ENCODE assay signal across 7 cellular contexts in genomic region chr12:31317471-31318397, GRCh38. TPM values are rescaled to one million over a fixed set of nuclear protein-coding genes. Genes with fewer than 3 reads are reported as not detected.
DNase-seq lines count a peak whose midpoint lies in the region; ATAC-seq and TF ChIP-seq lines count a peak whose summit lies in the region.

No MANE protein-coding gene starts in this region.

- no peaks in the 10 kb centered on the region for H3K27me3 Mint-ChIP-seq in mesothelial cell of epicardium (ENCODE audit: low read depth)

- intact Hi-C loops in testis (cut with DNase I; ENCODE audit: low total_unique reads) = no loop called here

- H3K36me3 Mint-ChIP-seq in mesothelial cell of epicardium = peaks cover 4% of the 10 kb centered on the region

- H3K4me1 ChIP-seq in Loucy (ENCODE audit: insufficient read depth, low read length, poor library complexity, severe bottlenecking) (peaks cover 70% of the 10 kb centered on the region), testis (peaks cover 13% of the 10 kb centered on the region)

- no peaks in the 10 kb centered on the region for H3K9me3 Mint-ChIP-seq in mesothelial cell of epicardium

- peak overlapping the region; percentile 55 for H3K4me3 Mint-ChIP-seq in mesothelial cell of epicardium

- H3K79me2 ChIP-seq in Loucy (ENCODE audit: insufficient read depth, low read length) = peaks cover 100% of the 10 kb centered on the region

- peak overlapping the region; percentile 48 for H3K9ac ChIP-seq in Loucy (ENCODE audit: low read depth, low read length, poor library complexity, severe bottlenecking)

- 20 to 24% methylated on average over 8 of the region's 8 CpGs for WGBS in testis, 2 donors

- peak overlapping the region; percentile 82 for H3K4me2 ChIP-seq in Loucy (ENCODE audit: low read depth, low read length, poor library complexity, severe bottlenecking)

- DNase-seq in cardiac fibroblast (ENCODE audit: low read depth in 2 of 2) = peak; percentile 41 to 46
- no peak for DNase-seq in mesothelial cell of epicardium (ENCODE audit: low spot score in 2 of 2, unreplicated experiment in 2 of 2)
- DNase-seq in testis = no peak

- no peak for TF ChIP-seq POLR2A in testis (IDR thresholded peaks at IDR 0.05)

- no peaks in the 10 kb centered on the region for H3F3A ChIP-seq in Loucy (ENCODE audit: low read depth)

- ATAC-seq in GM18502 (IDR thresholded peaks at IDR 0.05; ENCODE audit: poor library complexity, unreplicated experiment) (peak; percentile 43), GM21447 (IDR thresholded peaks at IDR 0.05; ENCODE audit: unreplicated experiment) (no peak), GM18870 (IDR thresholded peaks at IDR 0.05; ENCODE audit: unreplicated experiment) (no peak)

- no peak overlapping the region for H2AFZ ChIP-seq in Loucy (ENCODE audit: low read length)

- H3K27ac Mint-ChIP-seq in mesothelial cell of epicardium = peak overlapping the region; percentile 98

- TF ChIP-seq CTCF in Loucy (conservative IDR thresholded peaks at IDR 0.05; ENCODE audit: low read length) (no peak), cardiac fibroblast (IDR thresholded peaks at IDR 0.05; ENCODE audit: low read depth, low read length) (no peak), mesothelial cell of epicardium (IDR thresholded peaks at IDR 0.05; ENCODE audit: unreplicated experiment) (no peak), testis (IDR thresholded peaks at IDR 0.05) (no peak)

- H3K4me3 ChIP-seq in Loucy (ENCODE audit: low read length, poor library complexity, severe bottlenecking) (peak overlapping the region; percentile 97), cardiac fibroblast (replicated peaks in 1 of 2; ENCODE audit: low read depth in 2 of 2, low read length in 2 of 2) (peak overlapping the region; percentile 1 to 50), testis (no peak overlapping the region)

- H3K4me1 Mint-ChIP-seq in mesothelial cell of epicardium = peaks cover 80% of the 10 kb centered on the region

- H3K27ac ChIP-seq in testis = peak overlapping the region in 1 of 2 donors; percentile 54

- no peaks in the 10 kb centered on the region for H3K27me3 ChIP-seq in Loucy (ENCODE audit: insufficient read depth, low read length, poor library complexity, severe bottlenecking)
- no peaks in the 10 kb centered on the region for H3K27me3 ChIP-seq in testis

- no peaks in the 10 kb centered on the region for H3K9me2 ChIP-seq in Loucy (replicated peaks; ENCODE audit: low read depth, low read length)

- peaks cover under 1% of the 10 kb centered on the region; the same call in 1 of the 2 replicates for H3K36me3 ChIP-seq in Loucy (ENCODE audit: insufficient read depth, low read length)
- no peaks in the 10 kb centered on the region for H3K36me3 ChIP-seq in testis (ENCODE audit: low read depth, missing control alignments)

- no peaks in the 10 kb centered on the region for H3K9me3 ChIP-seq in Loucy (ENCODE audit: insufficient read depth, low read depth, low read length)
- no peaks in the 10 kb centered on the region for H3K9me3 ChIP-seq in testis

- peaks cover 97% of the 10 kb centered on the region for H4K20me1 ChIP-seq in Loucy (ENCODE audit: insufficient read depth, low read length, poor library complexity, severe bottlenecking)

RNA-seq across cellular contexts. Expression of gene SINHCAF, which starts 8.2 kb away (rescaled TPM):
- total RNA-seq in mesothelial cell of epicardium (241 to 262 TPM (median 246 TPM) in 3 replicates), testis (10 to 100 TPM; 45.2 to 46.8 TPM)
- polyA plus RNA-seq in testis (ENCODE audit: insufficient read depth, low read depth, low replicate concordance) = 47.9 TPM

Comparison
In these comparisons a context has a peak if more than half of its experiments do, and no peak if none do; other contexts are left out.
1. H3K4me3 ChIP-seq: peak in Loucy (single experiment) and cardiac fibroblast (2 of 2); none in testis (0 of 2).
2. DNase-seq: peak in cardiac fibroblast (2 of 2); none in mesothelial cell of epicardium (0 of 2) and testis (single experiment).